20 cellular contexts compared by ENCODE assay signal in genomic region chr4:54543088-54543795, GRCh38.
A peak's percentile ranks its signal among the peaks of the same experiment; 100 is the strongest.
DNase-seq lines count a peak whose midpoint lies in the region; TF ChIP-seq lines count a peak whose summit lies in the region.
"Had no signal": no experiment of that assay in that cellular context is flagged by ENCODE, and none has a peak within 500 bp of the region (broad histone marks: within the 10 kb centered on the region; RNA-seq: fewer than 3 reads in every experiment).

No MANE protein-coding gene starts in this region.

- POLR2A ChIA-PET in activated CD4-positive, alpha-beta T cell treated with anti-CD3 and anti-CD28 coated beads, Interleukin-2, amount 10 ng/mL, durations not matched to agents 7 days and 5 days (lab: Charles Lee): no interaction called here

- CTCF ChIA-PET in activated CD4-positive, alpha-beta T cell treated with anti-CD3 and anti-CD28 coated beads, Interleukin-2, amount 10 ng/mL, durations not matched to agents 7 days and 5 days (lab: Charles Lee): no interaction called here

- DNase-seq in GM04503 (ENCODE audit: low read depth) (peak; percentile 98), RPMI7951 (ENCODE audit: low read depth) (peak; percentile 56), fibroblast of mammary gland (ENCODE audit: low read depth) (peak; percentile 64), smooth muscle cell (lab: John Stamatoyannopoulos, UW; ENCODE audit: unreplicated experiment) (no peak), DMS153 (lab: John Stamatoyannopoulos, UW) (no peak), superior temporal gyrus (ENCODE audit: extremely low spot score) (no peak)
- no peak for DNase-seq in activated CD4-positive, alpha-beta T cell treated with anti-CD3 and anti-CD28 coated beads, Interleukin-2, amount 10 ng/mL, durations not matched to agents 7 days and 5 days
- DNase-seq: activated B cell treated with CpG ODN at 0.5 μM for 24 hours; activated naive CD4-positive, alpha-beta T cell treated with Interleukin-2 at 50 U/mL for 16 hours; DMS79 treated with DMSO at 0.1 percent for 48 hours; effector memory CD8-positive, alpha-beta T cell; kidney glomerular epithelial cell; mucosa of descending colon; NCI-H1694; NCI-H446 treated with DMSO at 0.1 percent for 48 hours; PC-9; spleen; stimulated activated naive CD4-positive, alpha-beta T cell; SW 1271 had no signal

- no peaks in the 10 kb centered on the region for H3K27me3 ChIP-seq in smooth muscle cell (ENCODE audit: low read depth)

- no peak overlapping the region for H3K9ac ChIP-seq in smooth muscle cell (ENCODE audit: low read depth)
- H3K9ac ChIP-seq: KMS-11 had no signal

- 41% methylated on average over 3 of the region's 3 CpGs for WGBS in smooth muscle cell (ENCODE audit: low lambda C conversion rate)

- H3K4me3 ChIP-seq in fibroblast of mammary gland (ENCODE audit: control insufficient read depth, low read depth, low read length): no peak overlapping the region
- H3K4me3 ChIP-seq in smooth muscle cell: no peak overlapping the region
- H3K4me3 ChIP-seq: mucosa of descending colon, PC-9, spleen had no signal

- H2AFZ ChIP-seq in smooth muscle cell (ENCODE audit: low read depth): no peak overlapping the region
- H2AFZ ChIP-seq: PC-9 had no signal

- peaks cover 10% of the 10 kb centered on the region for H3F3A ChIP-seq in smooth muscle cell (ENCODE audit: low read depth)

- H3K4me1 Mint-ChIP-seq in activated CD4-positive, alpha-beta T cell treated with anti-CD3 and anti-CD28 coated beads, Interleukin-2, amount 10 ng/mL, durations not matched to agents 7 days and 5 days: no peaks in the 10 kb centered on the region

- no peaks in the 10 kb centered on the region for H3K36me3 Mint-ChIP-seq in activated CD4-positive, alpha-beta T cell treated with anti-CD3 and anti-CD28 coated beads, Interleukin-2, amount 10 ng/mL, durations not matched to agents 7 days and 5 days (ENCODE audit: low read depth)

- H4K20me1 ChIP-seq in smooth muscle cell (ENCODE audit: low read depth): no peaks in the 10 kb centered on the region

- no peak for TF ChIP-seq CTCF in fibroblast of mammary gland (conservative IDR thresholded peaks at IDR 0.05; ENCODE audit: control insufficient read depth, insufficient read depth, low read depth, low read length)
- no peak for TF ChIP-seq CTCF in smooth muscle cell (IDR thresholded peaks at IDR 0.05; ENCODE audit: borderline replicate concordance, insufficient read depth, poor library complexity, severe bottlenecking)

- peaks cover 3% of the 10 kb centered on the region for H3K27me3 Mint-ChIP-seq in activated CD4-positive, alpha-beta T cell treated with anti-CD3 and anti-CD28 coated beads, Interleukin-2, amount 10 ng/mL, durations not matched to agents 7 days and 5 days

- H3K9me3 Mint-ChIP-seq in activated CD4-positive, alpha-beta T cell treated with anti-CD3 and anti-CD28 coated beads, Interleukin-2, amount 10 ng/mL, durations not matched to agents 7 days and 5 days: no peaks in the 10 kb centered on the region
- H3K9me3 Mint-ChIP-seq: activated B cell treated with CpG ODN at 0.5 μM for 24 hours had no signal

- H3K79me2 ChIP-seq in smooth muscle cell (ENCODE audit: low read depth): no peaks in the 10 kb centered on the region

- no peak overlapping the region for H3K4me3 Mint-ChIP-seq in activated CD4-positive, alpha-beta T cell treated with anti-CD3 and anti-CD28 coated beads, Interleukin-2, amount 10 ng/mL, durations not matched to agents 7 days and 5 days
- H3K4me3 Mint-ChIP-seq: activated B cell treated with CpG ODN at 0.5 μM for 24 hours; effector memory CD8-positive, alpha-beta T cell had no signal

- H3K4me1 ChIP-seq in smooth muscle cell (ENCODE audit: low read depth): peaks cover 23% of the 10 kb centered on the region

- H3K9me3 ChIP-seq in smooth muscle cell (replicated peaks; ENCODE audit: low read depth): no peaks in the 10 kb centered on the region
- H3K9me3 ChIP-seq: mucosa of descending colon, spleen had no signal

- H3K4me2 ChIP-seq in smooth muscle cell: peak overlapping the region; percentile 77
- H3K4me2 ChIP-seq: KMS-11, PC-9 had no signal

- no peaks in the 10 kb centered on the region for H3K36me3 ChIP-seq in smooth muscle cell (ENCODE audit: low read depth)
- H3K36me3 ChIP-seq: spleen had no signal

- H3K27ac Mint-ChIP-seq in activated CD4-positive, alpha-beta T cell treated with anti-CD3 and anti-CD28 coated beads, Interleukin-2, amount 10 ng/mL, durations not matched to agents 7 days and 5 days: no peak overlapping the region
- H3K27ac Mint-ChIP-seq: activated B cell treated with CpG ODN at 0.5 μM for 24 hours had no signal

- H3K27ac ChIP-seq in smooth muscle cell (ENCODE audit: low read depth): peak overlapping the region; percentile 81
- H3K27ac ChIP-seq: KMS-11, PC-9, spleen had no signal

Comparison
In these comparisons a context has a peak if more than half of its experiments do, and no peak if none do; other contexts are left out.
1. DNase-seq: peak in GM04503 (single experiment), RPMI7951 (single experiment) and fibroblast of mammary gland (single experiment); none in smooth muscle cell (single experiment), DMS153 (single experiment), activated CD4-positive, alpha-beta T cell treated with anti-CD3 and anti-CD28 coated beads, Interleukin-2, amount 10 ng/mL, durations not matched to agents 7 days and 5 days (single experiment) and superior temporal gyrus (single experiment).